9 cellular contexts compared by ENCODE assay signal in the genomic region with DNA sequence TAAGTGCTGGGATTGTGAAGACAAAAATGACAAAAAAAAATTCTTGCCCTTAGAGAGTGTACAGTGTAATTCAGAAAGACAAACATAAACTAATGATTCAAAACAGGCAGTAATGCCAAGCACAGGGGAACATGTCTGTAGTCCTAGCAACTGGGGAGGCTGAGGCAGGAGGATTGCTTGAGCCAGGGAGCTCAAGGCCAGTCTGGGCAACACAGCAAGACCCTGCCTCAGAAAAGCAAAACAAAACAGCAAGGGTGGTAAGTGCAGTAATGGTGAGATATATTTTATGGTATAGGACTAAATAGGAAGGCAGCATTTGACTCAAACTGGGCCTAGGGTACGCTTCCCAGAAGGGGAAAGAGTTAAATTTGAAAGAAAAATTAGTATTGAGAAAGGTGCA. TPM values are rescaled to one million over a fixed set of nuclear protein-coding genes. Genes with fewer than 3 reads are reported as not detected.
"Had no signal": no experiment of that assay in that cellular context is flagged by ENCODE, and none has a peak within 500 bp of the region (broad histone marks: within the 10 kb centered on the region; RNA-seq: fewer than 3 reads in every experiment).

No MANE protein-coding gene starts in this region.

- H3K9me3 ChIP-seq: HAP-1 had no signal

- DNase-seq: GM23248, GOT3, H7, HFFc6, IMR-90 had no signal

- H3K27ac Mint-ChIP-seq: HFFc6 had no signal

- H3K4me3 Mint-ChIP-seq: HFFc6 had no signal

- H3K27ac ChIP-seq: GM23248, HL-60 had no signal

- H3K9ac ChIP-seq: GM23248 had no signal

- H2AFZ ChIP-seq: GM23248 had no signal

- ATAC-seq: HCT116, K562 had no signal

- H3K4me3 ChIP-seq: GM23248, HAP-1, K562 had no signal

- H3K4me1 ChIP-seq: HAP-1 had no signal

- H3K36me3 ChIP-seq: HAP-1 had no signal

RNA-seq across cellular contexts. Expression of a gene that starts 18.9 kb away (rescaled TPM):
- polyA plus RNA-seq: IMR-90 had no signal
